Comparison of ENCODE assay signal across 8 cellular contexts in the genomic region with DNA sequence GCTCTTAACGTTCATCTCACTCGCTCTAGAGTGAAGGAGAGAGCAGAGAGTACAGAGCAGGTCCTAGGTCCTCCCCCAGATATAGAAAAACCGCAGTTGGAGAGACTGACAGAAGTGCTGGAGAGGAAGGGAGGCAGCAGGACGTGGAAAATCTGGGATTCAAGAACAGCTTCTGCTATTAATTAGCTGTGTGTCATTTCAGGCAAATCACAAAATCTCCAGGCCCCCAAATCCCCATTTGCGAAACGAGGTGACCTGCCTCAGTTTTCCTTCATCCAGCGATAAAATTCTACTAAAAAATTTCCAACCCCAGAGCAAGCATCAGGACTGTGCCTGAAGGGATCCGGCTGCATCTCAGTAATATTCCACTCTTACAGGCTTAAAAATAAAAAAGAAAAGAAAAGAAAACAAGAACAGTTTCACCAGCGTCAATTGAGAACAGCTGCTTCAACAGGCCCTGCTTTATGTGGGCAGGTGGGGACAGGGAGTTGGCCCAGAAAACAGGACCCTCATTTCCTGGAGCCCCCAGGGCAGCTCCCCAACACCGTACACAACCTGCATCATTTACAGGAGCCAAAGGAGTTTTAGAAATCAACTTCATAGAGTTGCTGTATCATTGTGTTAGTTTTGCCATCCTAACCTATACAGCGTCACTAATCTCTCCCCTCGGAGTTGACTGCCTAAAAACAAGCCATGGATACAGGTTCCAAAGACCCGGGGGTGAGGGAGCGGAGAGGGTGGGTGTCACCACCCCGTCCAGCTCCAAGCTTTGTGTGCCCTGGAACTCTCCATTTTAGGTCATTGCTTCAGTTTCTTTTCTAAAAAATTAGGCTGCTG. TPM values are rescaled to one million over a fixed set of nuclear protein-coding genes. Genes with fewer than 3 reads are reported as not detected.
DNase-seq lines count a peak whose midpoint lies in the region; ATAC-seq and TF ChIP-seq lines count a peak whose summit lies in the region.

No MANE protein-coding gene starts in this region.

- peaks cover 22% of the 10 kb centered on the region for H4K20me1 ChIP-seq in OCI-LY3 (ENCODE audit: insufficient read depth, low read length)

- H3K23ac ChIP-seq in neuronal stem cell (ENCODE audit: low read depth, low read length, poor library complexity): no peak overlapping the region

- H3K79me1 ChIP-seq in neuronal stem cell (ENCODE audit: low read depth, low read length): no peaks in the 10 kb centered on the region

- H3K9ac ChIP-seq in OCI-LY3 (ENCODE audit: low read length) (peak overlapping the region; percentile 83), neuronal stem cell (ENCODE audit: low read depth, low read length, poor library complexity) (no peak overlapping the region)

- TF ChIP-seq CTCF in BE2C (IDR thresholded peaks at IDR 0.05; ENCODE audit: low read depth, low read length) (no peak), OCI-LY3 (IDR thresholded peaks at IDR 0.05; ENCODE audit: low read depth, low read length) (no peak), endothelial cell (IDR thresholded peaks at IDR 0.05; ENCODE audit: unreplicated experiment) (no peak)

- no peaks in the 10 kb centered on the region for H3K9me3 Mint-ChIP-seq in endothelial cell (ENCODE audit: unreplicated experiment)

- H3K4ac ChIP-seq in neuronal stem cell (ENCODE audit: low read length): no peak overlapping the region

- no peak overlapping the region for H2AK5ac ChIP-seq in neuronal stem cell (ENCODE audit: low read depth, low read length)

- ATAC-seq in GM21447 (IDR thresholded peaks at IDR 0.05; ENCODE audit: unreplicated experiment) (peak; percentile 1), GM19397 (IDR thresholded peaks at IDR 0.05; ENCODE audit: unreplicated experiment) (no peak)

- no peak overlapping the region for H4K91ac ChIP-seq in neuronal stem cell (ENCODE audit: low read depth, low read length, poor library complexity)

- H2BK12ac ChIP-seq in neuronal stem cell (ENCODE audit: low read length): peak overlapping the region; percentile 27

- H2AFZ ChIP-seq in OCI-LY3 (ENCODE audit: low read depth, low read length) (no peak overlapping the region), neuronal stem cell (ENCODE audit: low read length) (no peak overlapping the region)

- H3K9me3 ChIP-seq in BE2C: no peaks in the 10 kb centered on the region
- no peaks in the 10 kb centered on the region for H3K9me3 ChIP-seq in OCI-LY3 (ENCODE audit: insufficient read depth, low read length)
- H3K9me3 ChIP-seq in neuronal stem cell (replicated peaks in 1 of 2; ENCODE audit: control insufficient read depth in 2 of 2, insufficient read depth in 1 of 2, low read depth in 1 of 2, low read length in 2 of 2): no peaks in the 10 kb centered on the region

- no peak for DNase-seq in BE2C
- no peak for DNase-seq in endothelial cell (ENCODE audit: low spot score)
- no peak for DNase-seq in neuronal stem cell (ENCODE audit: low spot score)
- no peak for DNase-seq in NCI-H446 treated with DMSO at 0.1 percent for 48 hours (lab: John Stamatoyannopoulos, UW)
- no peak for DNase-seq in stimulated activated CD4-positive, alpha-beta T cell treated with anti-CD3 and anti-CD28 coated beads, Interleukin-15, amount 100 ng/mL, for 24 hours

- H3K4me1 ChIP-seq in BE2C (peaks cover 16% of the 10 kb centered on the region), OCI-LY3 (ENCODE audit: low read length) (peaks cover 63% of the 10 kb centered on the region), neuronal stem cell (ENCODE audit: control insufficient read depth in 2 of 2, insufficient read depth in 1 of 2, low read depth in 1 of 2, low read length in 2 of 2) (peaks cover 24 to 34% of the 10 kb centered on the region in 2 donors)

- H3K27ac Mint-ChIP-seq in endothelial cell (ENCODE audit: unreplicated experiment): peak overlapping the region; percentile 98

- H3K27me3 ChIP-seq in BE2C (no peaks in the 10 kb centered on the region), OCI-LY3 (ENCODE audit: low read depth, low read length) (no peaks in the 10 kb centered on the region), neuronal stem cell (ENCODE audit: control insufficient read depth in 3 of 3, insufficient read depth in 3 of 3, low read depth in 1 of 3, low read length in 3 of 3) (no peaks in the 10 kb centered on the region)

- H3K36me3 Mint-ChIP-seq in endothelial cell (ENCODE audit: low read depth, unreplicated experiment): peaks cover 5% of the 10 kb centered on the region

- H3K14ac ChIP-seq in neuronal stem cell (ENCODE audit: low read length): no peak overlapping the region

- peak overlapping the region; percentile 60 for H3K18ac ChIP-seq in neuronal stem cell (ENCODE audit: low read length)

- peaks cover 12% of the 10 kb centered on the region for H3K27me3 Mint-ChIP-seq in endothelial cell (ENCODE audit: unreplicated experiment)

- peaks cover 66% of the 10 kb centered on the region for H3K79me2 ChIP-seq in OCI-LY3 (ENCODE audit: low read length)

- no CpG with 5 or more reads among the region's 15 CpGs for WGBS in neuronal stem cell (ENCODE audit: extremely low coverage in 2 of 2, insufficient read length in 2 of 2, insufficient replicate concordance in 1 of 2), 2 donors

- peak overlapping the region; percentile 53 for H3K4me3 ChIP-seq in BE2C (ENCODE audit: low read depth, low read length)
- H3K4me3 ChIP-seq in OCI-LY3 (ENCODE audit: low read length): peak overlapping the region; percentile 69
- H3K4me3 ChIP-seq in neuronal stem cell (ENCODE audit: low read length in 2 of 2): peak overlapping the region; percentile 56 to 57

- H3K27ac ChIP-seq in OCI-LY3 (ENCODE audit: low read length) (peak overlapping the region; percentile 91), neuronal stem cell (replicated peaks; ENCODE audit: low read length) (peak overlapping the region; percentile 80)

- H4K8ac ChIP-seq in neuronal stem cell (ENCODE audit: low read depth, low read length): no peak overlapping the region

- peaks cover 38% of the 10 kb centered on the region for H3K4me1 Mint-ChIP-seq in endothelial cell (ENCODE audit: unreplicated experiment)

- H3K4me2 ChIP-seq in OCI-LY3 (ENCODE audit: low read length): peak overlapping the region; percentile 90
- H3K4me2 ChIP-seq in neuronal stem cell (ENCODE audit: insufficient read depth, low read length, poor library complexity, severe bottlenecking): peak overlapping the region; percentile 60

- H3K4me3 Mint-ChIP-seq in endothelial cell (ENCODE audit: unreplicated experiment): peak overlapping the region; percentile 88

- H2BK15ac ChIP-seq in neuronal stem cell (ENCODE audit: low read length): no peak overlapping the region

- H3K36me3 ChIP-seq in BE2C (peaks cover 23% of the 10 kb centered on the region), OCI-LY3 (replicated peaks; ENCODE audit: low read depth, low read length) (peaks cover 25% of the 10 kb centered on the region), neuronal stem cell (replicated peaks in 1 of 2; ENCODE audit: control insufficient read depth in 2 of 2, insufficient read depth in 2 of 2, low read length in 2 of 2) (peaks cover 8 to 13% of the 10 kb centered on the region in 2 donors)

- no peak overlapping the region for H2BK120ac ChIP-seq in neuronal stem cell (ENCODE audit: low read depth, low read length)

- H2BK5ac ChIP-seq in neuronal stem cell (ENCODE audit: low read length): no peak overlapping the region

RNA-seq across cellular contexts. Expression of gene MALAT1, which starts 2.3 kb away (rescaled TPM):
- polyA plus RNA-seq in BE2C (2012; ENCODE audit: insufficient read depth, insufficient read length, low read depth): 273 TPM
- 4,747 TPM for total RNA-seq in endothelial cell (ENCODE audit: unreplicated experiment)
- 502 TPM for polyA plus RNA-seq in neuronal stem cell (2013, experiment 1 of 2)
- 539 TPM for polyA plus RNA-seq in neuronal stem cell (2013, experiment 2 of 2)

RNA-seq across cellular contexts. Expression of gene SCYL1, which starts 28.4 kb away (rescaled TPM):
- 66.9 TPM for polyA plus RNA-seq in BE2C (2012; ENCODE audit: insufficient read depth, insufficient read length, low read depth)
- total RNA-seq in endothelial cell (ENCODE audit: unreplicated experiment): 99.1 TPM
- 43.8 TPM for polyA plus RNA-seq in neuronal stem cell (2013, experiment 1 of 2)
- 47.1 TPM for polyA plus RNA-seq in neuronal stem cell (2013, experiment 2 of 2)
